Comparison of ENCODE assay signal across 18 cellular contexts in genomic region chr9:18678846-18679245, GRCh38.
DNase-seq lines count a peak whose midpoint lies in the region; ATAC-seq and TF ChIP-seq lines count a peak whose summit lies in the region.
"Had no signal": no experiment of that assay in that cellular context is flagged by ENCODE, and none has a peak within 500 bp of the region (broad histone marks: within the 10 kb centered on the region; RNA-seq: fewer than 3 reads in every experiment).

No MANE protein-coding gene starts in this region.

- H3K4me3 ChIP-seq in ACC112 (ENCODE audit: low read depth, low read length) (no peak overlapping the region), choroid plexus epithelial cell (ENCODE audit: low read depth, low read length) (no peak overlapping the region), fibroblast of pulmonary artery (replicated peaks; ENCODE audit: low read depth, low read length) (no peak overlapping the region)

- DNase-seq in choroid plexus epithelial cell (ENCODE audit: low read depth), result peak; percentile 43
- DNase-seq in fibroblast of pulmonary artery (ENCODE audit: low read depth), result peak; percentile 47
- DNase-seq in sciatic nerve (ENCODE audit: low spot score), result no peak
- DNase-seq in hypothalamus (lab: John Stamatoyannopoulos, UW), result no peak
- DNase-seq in T1000 (lab: John Stamatoyannopoulos, UW), result no peak
- no peak for DNase-seq in NCI-H1930 (lab: John Stamatoyannopoulos, UW)
- DNase-seq: CD4-positive, alpha-beta T cell; DMS153; GDM1; NCI-H1417 treated with DMSO at 0.1 percent for 48 hours; NCI-H187 treated with DMSO at 0.1 percent for 48 hours; NCI-H226; NCI-H524 treated with DMSO at 0.1 percent for 48 hours; PC-3; RPMI8226 had no signal

- peaks cover 13% of the 10 kb centered on the region for H3K4me1 ChIP-seq in ACC112 (ENCODE audit: control insufficient read depth, insufficient read depth, low read length, unreplicated experiment)

- no peaks in the 10 kb centered on the region for H3K27me3 ChIP-seq in ACC112 (ENCODE audit: insufficient read depth, low read length)

- TF ChIP-seq CTCF in choroid plexus epithelial cell (conservative IDR thresholded peaks at IDR 0.05; ENCODE audit: low read depth, low read length) (no peak), fibroblast of pulmonary artery (IDR thresholded peaks at IDR 0.05; ENCODE audit: low read length, missing control alignments) (no peak)

- no peaks in the 10 kb centered on the region; the same call in 1 of the 2 replicates for H3K36me3 ChIP-seq in ACC112 (ENCODE audit: insufficient read depth, low read length)

- intact Hi-C loops in sciatic nerve (cut with DNase I), result no loop called here

- peak overlapping the region; percentile 14; the same call in 1 of the 2 replicates for H3K27ac ChIP-seq in ACC112 (ENCODE audit: low read depth, low read length)
- H3K27ac ChIP-seq: HL-60, KMS-11 had no signal

- ATAC-seq in sciatic nerve, result peak; percentile 86
- ATAC-seq: PC-3 had no signal

- H3K79me2 ChIP-seq in ACC112 (ENCODE audit: control insufficient read depth, insufficient read depth, low read length, unreplicated experiment), result no peaks in the 10 kb centered on the region

- no peak overlapping the region for H2AFZ ChIP-seq in ACC112 (ENCODE audit: low read length, unreplicated experiment)

Comparison
In these comparisons a context has a peak if more than half of its experiments do, and no peak if none do; other contexts are left out.
1. DNase-seq: peak in choroid plexus epithelial cell (single experiment) and fibroblast of pulmonary artery (single experiment); none in sciatic nerve (single experiment), hypothalamus (0 of 51), T1000 (single experiment) and NCI-H1930 (0 of 2).